Comparison of ENCODE assay signal across 1 cellular context in the genomic region with DNA sequence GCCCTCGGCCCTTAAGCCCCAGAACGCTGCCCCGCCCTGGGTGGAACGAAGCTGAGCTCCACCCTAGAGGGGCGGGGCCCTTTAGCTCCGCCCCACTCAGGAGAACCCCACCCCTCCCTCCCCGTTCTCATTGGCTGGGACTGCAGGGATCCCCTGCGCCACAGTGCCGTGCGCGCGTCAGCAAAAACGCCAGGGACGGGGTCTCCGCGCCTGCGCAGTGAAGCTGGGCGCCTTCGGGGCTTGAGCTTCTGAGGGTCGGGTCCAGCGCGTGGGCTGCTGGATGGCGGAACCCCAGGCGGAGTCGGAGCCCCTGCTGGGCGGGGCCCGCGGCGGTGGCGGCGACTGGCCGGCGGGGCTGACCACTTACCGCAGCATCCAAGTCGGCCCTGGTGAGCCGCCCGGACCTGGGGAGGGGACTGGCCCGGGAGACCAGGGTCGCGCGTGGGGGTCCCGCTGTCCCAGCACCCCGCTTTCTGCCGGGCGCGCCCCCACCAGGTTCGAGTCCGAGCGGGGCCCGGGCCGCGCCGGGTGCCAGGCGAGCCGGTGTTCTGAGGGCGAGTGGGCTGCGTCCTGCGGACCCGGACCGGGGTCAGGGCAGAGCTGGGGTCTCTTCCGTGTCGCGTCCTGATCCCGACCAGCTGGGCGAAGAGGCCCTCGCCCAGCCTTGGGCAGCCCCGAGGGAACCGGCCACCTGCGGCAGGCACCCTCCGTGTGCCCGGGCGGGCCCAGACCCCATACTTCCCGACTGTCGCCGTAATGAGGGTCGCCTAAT.
TF ChIP-seq lines count a peak whose summit lies in the region.

A gene (plus strand): TSS at position 215 of the 772 bp plus-strand sequence. CDS start 66 bp downstream, at position 281.

TF ChIP-seq in HepG2, 621 proteins besides CTCF, POLR2A, EP300 and RAD21 (continued from another document and continues in another):
- TF ChIP-seq ZNF205 (CRISPR knock-in tag; IDR thresholded peaks at IDR 0.05) (no peak; the same call in 1 of the 2 replicates), PLRG1 (conservative IDR thresholded peaks at IDR 0.05) (no peak), PCBP2 (optimal IDR thresholded peaks at IDR 0.05; ENCODE audit: low read depth, low read length, poor library complexity, severe bottlenecking) (no peak), MYC (CRISPR knock-in tag; IDR thresholded peaks at IDR 0.05; ENCODE audit: borderline replicate concordance) (peak; percentile 63; the same call in 1 of the 2 replicates), ZNF33B (CRISPR knock-in tag; IDR thresholded peaks at IDR 0.05) (peak; percentile 74; the same call in 1 of the 2 replicates), CAMTA2 (CRISPR knock-in tag; IDR thresholded peaks at IDR 0.05; ENCODE audit: borderline replicate concordance) (peak; percentile 76; the same call in 1 of the 2 replicates), DNMT3B (CRISPR knock-in tag; conservative IDR thresholded peaks at IDR 0.05) (no peak), POLR2G (IDR thresholded peaks at IDR 0.05; ENCODE audit: low read depth, low read length) (peak; percentile 91), CBX1 (IDR thresholded peaks at IDR 0.05; ENCODE audit: low read depth) (no peak), ZNF30 (CRISPR knock-in tag; IDR thresholded peaks at IDR 0.05) (no peak), ZNF543 (CRISPR knock-in tag; IDR thresholded peaks at IDR 0.05) (peak; percentile 30; the same call in 1 of the 2 replicates), TSC22D2 (CRISPR knock-in tag; IDR thresholded peaks at IDR 0.05; ENCODE audit: borderline replicate concordance) (no peak), ZNF788 (CRISPR knock-in tag; IDR thresholded peaks at IDR 0.05; ENCODE audit: borderline replicate concordance) (no peak), SP2 (CRISPR knock-in tag; IDR thresholded peaks at IDR 0.05) (no peak), ATF1 (CRISPR knock-in tag; IDR thresholded peaks at IDR 0.05) (no peak), NR2C2 (CRISPR knock-in tag; IDR thresholded peaks at IDR 0.05; ENCODE audit: borderline replicate concordance) (peak; percentile 54; the same call in 1 of the 2 replicates), CREM (IDR thresholded peaks at IDR 0.05) (peak; percentile 56), CREM (CRISPR knock-in tag; IDR thresholded peaks at IDR 0.05) (no peak), CHD4 (IDR thresholded peaks at IDR 0.05; ENCODE audit: borderline replicate concordance, low read length) (no peak), ZKSCAN8 (CRISPR knock-in tag; IDR thresholded peaks at IDR 0.05; ENCODE audit: borderline replicate concordance) (0 out of 2 replicates have a peak, but pooled peaks have one; percentile 7), RBM22 (optimal IDR thresholded peaks at IDR 0.05; ENCODE audit: low read length) (no peak), MXI1 (IDR thresholded peaks at IDR 0.05; ENCODE audit: borderline replicate concordance, low read depth, low read length) (peak; percentile 68; the same call in 1 of the 3 replicates), NFYB (CRISPR knock-in tag; IDR thresholded peaks at IDR 0.05) (peak; percentile 81), ZNF883 (CRISPR knock-in tag; IDR thresholded peaks at IDR 0.05; ENCODE audit: not compliant biosample characterization) (peak; percentile 81)
- TF ChIP-seq, protein P1, sequence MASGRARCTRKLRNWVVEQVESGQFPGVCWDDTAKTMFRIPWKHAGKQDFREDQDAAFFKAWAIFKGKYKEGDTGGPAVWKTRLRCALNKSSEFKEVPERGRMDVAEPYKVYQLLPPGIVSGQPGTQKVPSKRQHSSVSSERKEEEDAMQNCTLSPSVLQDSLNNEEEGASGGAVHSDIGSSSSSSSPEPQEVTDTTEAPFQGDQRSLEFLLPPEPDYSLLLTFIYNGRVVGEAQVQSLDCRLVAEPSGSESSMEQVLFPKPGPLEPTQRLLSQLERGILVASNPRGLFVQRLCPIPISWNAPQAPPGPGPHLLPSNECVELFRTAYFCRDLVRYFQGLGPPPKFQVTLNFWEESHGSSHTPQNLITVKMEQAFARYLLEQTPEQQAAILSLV (CRISPR knock-in tag; IDR thresholded peaks at IDR 0.05; ENCODE audit: borderline replicate concordance): peak; percentile 57; the same call in 1 of the 2 replicates
- TF ChIP-seq, protein P2, sequence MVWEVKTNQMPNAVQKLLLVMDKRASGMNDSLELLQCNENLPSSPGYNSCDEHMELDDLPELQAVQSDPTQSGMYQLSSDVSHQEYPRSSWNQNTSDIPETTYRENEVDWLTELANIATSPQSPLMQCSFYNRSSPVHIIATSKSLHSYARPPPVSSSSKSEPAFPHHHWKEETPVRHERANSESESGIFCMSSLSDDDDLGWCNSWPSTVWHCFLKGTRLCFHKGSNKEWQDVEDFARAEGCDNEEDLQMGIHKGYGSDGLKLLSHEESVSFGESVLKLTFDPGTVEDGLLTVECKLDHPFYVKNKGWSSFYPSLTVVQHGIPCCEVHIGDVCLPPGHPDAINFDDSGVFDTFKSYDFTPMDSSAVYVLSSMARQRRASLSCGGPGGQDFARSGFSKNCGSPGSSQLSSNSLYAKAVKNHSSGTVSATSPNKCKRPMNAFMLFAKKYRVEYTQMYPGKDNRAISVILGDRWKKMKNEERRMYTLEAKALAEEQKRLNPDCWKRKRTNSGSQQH (CRISPR knock-in tag; IDR thresholded peaks at IDR 0.05; ENCODE audit: low read depth): 0 out of 2 replicates have a peak, but pooled peaks have one; percentile 44
- TF ChIP-seq, protein P3, sequence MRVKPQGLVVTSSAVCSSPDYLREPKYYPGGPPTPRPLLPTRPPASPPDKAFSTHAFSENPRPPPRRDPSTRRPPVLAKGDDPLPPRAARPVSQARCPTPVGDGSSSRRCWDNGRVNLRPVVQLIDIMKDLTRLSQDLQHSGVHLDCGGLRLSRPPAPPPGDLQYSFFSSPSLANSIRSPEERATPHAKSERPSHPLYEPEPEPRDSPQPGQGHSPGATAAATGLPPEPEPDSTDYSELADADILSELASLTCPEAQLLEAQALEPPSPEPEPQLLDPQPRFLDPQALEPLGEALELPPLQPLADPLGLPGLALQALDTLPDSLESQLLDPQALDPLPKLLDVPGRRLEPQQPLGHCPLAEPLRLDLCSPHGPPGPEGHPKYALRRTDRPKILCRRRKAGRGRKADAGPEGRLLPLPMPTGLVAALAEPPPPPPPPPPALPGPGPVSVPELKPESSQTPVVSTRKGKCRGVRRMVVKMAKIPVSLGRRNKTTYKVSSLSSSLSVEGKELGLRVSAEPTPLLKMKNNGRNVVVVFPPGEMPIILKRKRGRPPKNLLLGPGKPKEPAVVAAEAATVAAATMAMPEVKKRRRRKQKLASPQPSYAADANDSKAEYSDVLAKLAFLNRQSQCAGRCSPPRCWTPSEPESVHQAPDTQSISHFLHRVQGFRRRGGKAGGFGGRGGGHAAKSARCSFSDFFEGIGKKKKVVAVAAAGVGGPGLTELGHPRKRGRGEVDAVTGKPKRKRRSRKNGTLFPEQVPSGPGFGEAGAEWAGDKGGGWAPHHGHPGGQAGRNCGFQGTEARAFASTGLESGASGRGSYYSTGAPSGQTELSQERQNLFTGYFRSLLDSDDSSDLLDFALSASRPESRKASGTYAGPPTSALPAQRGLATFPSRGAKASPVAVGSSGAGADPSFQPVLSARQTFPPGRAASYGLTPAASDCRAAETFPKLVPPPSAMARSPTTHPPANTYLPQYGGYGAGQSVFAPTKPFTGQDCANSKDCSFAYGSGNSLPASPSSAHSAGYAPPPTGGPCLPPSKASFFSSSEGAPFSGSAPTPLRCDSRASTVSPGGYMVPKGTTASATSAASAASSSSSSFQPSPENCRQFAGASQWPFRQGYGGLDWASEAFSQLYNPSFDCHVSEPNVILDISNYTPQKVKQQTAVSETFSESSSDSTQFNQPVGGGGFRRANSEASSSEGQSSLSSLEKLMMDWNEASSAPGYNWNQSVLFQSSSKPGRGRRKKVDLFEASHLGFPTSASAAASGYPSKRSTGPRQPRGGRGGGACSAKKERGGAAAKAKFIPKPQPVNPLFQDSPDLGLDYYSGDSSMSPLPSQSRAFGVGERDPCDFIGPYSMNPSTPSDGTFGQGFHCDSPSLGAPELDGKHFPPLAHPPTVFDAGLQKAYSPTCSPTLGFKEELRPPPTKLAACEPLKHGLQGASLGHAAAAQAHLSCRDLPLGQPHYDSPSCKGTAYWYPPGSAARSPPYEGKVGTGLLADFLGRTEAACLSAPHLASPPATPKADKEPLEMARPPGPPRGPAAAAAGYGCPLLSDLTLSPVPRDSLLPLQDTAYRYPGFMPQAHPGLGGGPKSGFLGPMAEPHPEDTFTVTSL (CRISPR knock-in tag; IDR thresholded peaks at IDR 0.05; ENCODE audit: borderline replicate concordance): no peak
- TF ChIP-seq, protein P4, sequence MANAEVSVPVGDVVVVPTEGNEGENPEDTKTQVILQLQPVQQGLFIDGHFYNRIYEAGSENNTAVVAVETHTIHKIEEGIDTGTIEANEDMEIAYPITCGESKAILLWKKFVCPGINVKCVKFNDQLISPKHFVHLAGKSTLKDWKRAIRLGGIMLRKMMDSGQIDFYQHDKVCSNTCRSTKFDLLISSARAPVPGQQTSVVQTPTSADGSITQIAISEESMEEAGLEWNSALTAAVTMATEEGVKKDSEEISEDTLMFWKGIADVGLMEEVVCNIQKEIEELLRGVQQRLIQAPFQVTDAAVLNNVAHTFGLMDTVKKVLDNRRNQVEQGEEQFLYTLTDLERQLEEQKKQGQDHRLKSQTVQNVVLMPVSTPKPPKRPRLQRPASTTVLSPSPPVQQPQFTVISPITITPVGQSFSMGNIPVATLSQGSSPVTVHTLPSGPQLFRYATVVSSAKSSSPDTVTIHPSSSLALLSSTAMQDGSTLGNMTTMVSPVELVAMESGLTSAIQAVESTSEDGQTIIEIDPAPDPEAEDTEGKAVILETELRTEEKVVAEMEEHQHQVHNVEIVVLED (CRISPR knock-in tag; IDR thresholded peaks at IDR 0.05; ENCODE audit: borderline replicate concordance): peak; percentile 83
- TF ChIP-seq, protein P5, sequence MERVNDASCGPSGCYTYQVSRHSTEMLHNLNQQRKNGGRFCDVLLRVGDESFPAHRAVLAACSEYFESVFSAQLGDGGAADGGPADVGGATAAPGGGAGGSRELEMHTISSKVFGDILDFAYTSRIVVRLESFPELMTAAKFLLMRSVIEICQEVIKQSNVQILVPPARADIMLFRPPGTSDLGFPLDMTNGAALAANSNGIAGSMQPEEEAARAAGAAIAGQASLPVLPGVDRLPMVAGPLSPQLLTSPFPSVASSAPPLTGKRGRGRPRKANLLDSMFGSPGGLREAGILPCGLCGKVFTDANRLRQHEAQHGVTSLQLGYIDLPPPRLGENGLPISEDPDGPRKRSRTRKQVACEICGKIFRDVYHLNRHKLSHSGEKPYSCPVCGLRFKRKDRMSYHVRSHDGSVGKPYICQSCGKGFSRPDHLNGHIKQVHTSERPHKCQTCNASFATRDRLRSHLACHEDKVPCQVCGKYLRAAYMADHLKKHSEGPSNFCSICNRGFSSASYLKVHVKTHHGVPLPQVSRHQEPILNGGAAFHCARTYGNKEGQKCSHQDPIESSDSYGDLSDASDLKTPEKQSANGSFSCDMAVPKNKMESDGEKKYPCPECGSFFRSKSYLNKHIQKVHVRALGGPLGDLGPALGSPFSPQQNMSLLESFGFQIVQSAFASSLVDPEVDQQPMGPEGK (CRISPR knock-in tag; IDR thresholded peaks at IDR 0.05): 0 out of 2 replicates have a peak, but pooled peaks have one; percentile 24
- TF ChIP-seq, protein P6, sequence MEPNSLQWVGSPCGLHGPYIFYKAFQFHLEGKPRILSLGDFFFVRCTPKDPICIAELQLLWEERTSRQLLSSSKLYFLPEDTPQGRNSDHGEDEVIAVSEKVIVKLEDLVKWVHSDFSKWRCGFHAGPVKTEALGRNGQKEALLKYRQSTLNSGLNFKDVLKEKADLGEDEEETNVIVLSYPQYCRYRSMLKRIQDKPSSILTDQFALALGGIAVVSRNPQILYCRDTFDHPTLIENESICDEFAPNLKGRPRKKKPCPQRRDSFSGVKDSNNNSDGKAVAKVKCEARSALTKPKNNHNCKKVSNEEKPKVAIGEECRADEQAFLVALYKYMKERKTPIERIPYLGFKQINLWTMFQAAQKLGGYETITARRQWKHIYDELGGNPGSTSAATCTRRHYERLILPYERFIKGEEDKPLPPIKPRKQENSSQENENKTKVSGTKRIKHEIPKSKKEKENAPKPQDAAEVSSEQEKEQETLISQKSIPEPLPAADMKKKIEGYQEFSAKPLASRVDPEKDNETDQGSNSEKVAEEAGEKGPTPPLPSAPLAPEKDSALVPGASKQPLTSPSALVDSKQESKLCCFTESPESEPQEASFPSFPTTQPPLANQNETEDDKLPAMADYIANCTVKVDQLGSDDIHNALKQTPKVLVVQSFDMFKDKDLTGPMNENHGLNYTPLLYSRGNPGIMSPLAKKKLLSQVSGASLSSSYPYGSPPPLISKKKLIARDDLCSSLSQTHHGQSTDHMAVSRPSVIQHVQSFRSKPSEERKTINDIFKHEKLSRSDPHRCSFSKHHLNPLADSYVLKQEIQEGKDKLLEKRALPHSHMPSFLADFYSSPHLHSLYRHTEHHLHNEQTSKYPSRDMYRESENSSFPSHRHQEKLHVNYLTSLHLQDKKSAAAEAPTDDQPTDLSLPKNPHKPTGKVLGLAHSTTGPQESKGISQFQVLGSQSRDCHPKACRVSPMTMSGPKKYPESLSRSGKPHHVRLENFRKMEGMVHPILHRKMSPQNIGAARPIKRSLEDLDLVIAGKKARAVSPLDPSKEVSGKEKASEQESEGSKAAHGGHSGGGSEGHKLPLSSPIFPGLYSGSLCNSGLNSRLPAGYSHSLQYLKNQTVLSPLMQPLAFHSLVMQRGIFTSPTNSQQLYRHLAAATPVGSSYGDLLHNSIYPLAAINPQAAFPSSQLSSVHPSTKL (CRISPR knock-in tag; IDR thresholded peaks at IDR 0.05): peak; percentile 8; the same call in 1 of the 2 replicates
- TF ChIP-seq, protein P7, sequence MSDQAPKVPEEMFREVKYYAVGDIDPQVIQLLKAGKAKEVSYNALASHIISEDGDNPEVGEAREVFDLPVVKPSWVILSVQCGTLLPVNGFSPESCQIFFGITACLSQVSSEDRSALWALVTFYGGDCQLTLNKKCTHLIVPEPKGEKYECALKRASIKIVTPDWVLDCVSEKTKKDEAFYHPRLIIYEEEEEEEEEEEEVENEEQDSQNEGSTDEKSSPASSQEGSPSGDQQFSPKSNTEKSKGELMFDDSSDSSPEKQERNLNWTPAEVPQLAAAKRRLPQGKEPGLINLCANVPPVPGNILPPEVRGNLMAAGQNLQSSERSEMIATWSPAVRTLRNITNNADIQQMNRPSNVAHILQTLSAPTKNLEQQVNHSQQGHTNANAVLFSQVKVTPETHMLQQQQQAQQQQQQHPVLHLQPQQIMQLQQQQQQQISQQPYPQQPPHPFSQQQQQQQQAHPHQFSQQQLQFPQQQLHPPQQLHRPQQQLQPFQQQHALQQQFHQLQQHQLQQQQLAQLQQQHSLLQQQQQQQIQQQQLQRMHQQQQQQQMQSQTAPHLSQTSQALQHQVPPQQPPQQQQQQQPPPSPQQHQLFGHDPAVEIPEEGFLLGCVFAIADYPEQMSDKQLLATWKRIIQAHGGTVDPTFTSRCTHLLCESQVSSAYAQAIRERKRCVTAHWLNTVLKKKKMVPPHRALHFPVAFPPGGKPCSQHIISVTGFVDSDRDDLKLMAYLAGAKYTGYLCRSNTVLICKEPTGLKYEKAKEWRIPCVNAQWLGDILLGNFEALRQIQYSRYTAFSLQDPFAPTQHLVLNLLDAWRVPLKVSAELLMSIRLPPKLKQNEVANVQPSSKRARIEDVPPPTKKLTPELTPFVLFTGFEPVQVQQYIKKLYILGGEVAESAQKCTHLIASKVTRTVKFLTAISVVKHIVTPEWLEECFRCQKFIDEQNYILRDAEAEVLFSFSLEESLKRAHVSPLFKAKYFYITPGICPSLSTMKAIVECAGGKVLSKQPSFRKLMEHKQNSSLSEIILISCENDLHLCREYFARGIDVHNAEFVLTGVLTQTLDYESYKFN (CRISPR knock-in tag; conservative IDR thresholded peaks at IDR 0.05): peak; percentile 45
- TF ChIP-seq, protein P8, sequence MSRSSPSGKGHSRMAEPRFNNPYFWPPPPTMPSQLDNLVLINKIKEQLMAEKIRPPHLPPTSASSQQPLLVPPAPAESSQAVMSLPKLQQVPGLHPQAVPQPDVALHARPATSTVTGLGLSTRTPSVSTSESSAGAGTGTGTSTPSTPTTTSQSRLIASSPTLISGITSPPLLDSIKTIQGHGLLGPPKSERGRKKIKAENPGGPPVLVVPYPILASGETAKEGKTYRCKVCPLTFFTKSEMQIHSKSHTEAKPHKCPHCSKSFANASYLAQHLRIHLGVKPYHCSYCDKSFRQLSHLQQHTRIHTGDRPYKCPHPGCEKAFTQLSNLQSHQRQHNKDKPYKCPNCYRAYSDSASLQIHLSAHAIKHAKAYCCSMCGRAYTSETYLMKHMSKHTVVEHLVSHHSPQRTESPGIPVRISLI (CRISPR knock-in tag; IDR thresholded peaks at IDR 0.05; ENCODE audit: borderline replicate concordance): no peak
